In the genomic region with DNA sequence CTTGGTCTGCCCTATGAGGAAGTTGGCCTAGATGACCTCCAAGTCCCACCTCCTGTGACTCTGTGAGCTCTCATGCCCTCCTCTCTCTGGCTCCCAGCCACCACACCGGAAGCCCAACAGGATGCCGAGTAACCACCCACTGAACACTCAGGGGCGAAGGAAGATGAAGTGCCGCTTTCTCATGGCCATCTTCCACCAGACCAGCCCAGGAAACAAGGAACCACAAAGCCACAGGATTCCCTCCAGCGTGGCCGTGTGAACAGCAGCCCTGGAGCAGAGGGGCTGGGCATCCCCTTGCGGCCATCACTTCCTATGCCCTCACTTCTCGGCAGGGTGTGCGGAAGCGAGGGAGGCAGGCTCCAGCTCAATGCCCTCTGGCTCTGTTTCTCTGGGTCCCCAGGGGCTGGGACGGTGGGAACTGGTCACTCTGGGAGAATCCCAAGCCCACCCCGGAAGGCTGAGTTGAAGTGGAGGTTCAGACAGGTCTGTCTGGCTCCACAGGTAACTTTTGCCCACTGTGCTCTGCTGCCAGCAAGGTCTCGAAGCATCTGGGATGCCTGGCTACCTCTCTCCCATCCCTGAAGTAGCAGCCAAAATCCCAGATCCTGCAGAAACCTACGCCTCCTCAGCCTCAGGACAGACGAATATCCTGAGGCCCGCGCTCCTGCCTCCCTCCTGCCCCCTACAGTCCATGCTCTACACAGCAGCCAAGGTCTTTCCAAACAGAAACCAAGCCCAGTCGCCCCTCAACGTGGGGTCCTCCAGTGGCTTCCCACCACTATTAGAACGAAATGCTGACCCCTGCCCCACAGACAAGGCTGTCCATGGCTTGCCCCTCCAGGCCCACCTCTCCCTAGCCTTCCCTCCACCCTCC, we compare ENCODE assay signal across 8 cellular contexts. TPM values are rescaled to one million over a fixed set of nuclear protein-coding genes. Genes with fewer than 3 reads are reported as not detected.
A peak's percentile ranks its signal among the peaks of the same experiment; 100 is the strongest.
DNase-seq lines count a peak whose midpoint lies in the region; ATAC-seq, FAIRE-seq and TF ChIP-seq lines count a peak whose summit lies in the region.

No MANE protein-coding gene starts in this region.

- intact Hi-C loops in activated T-helper 2 cell treated with anti-CD3 and anti-CD28 coated beads, Interferon-gamma antibody, Interleukin-2, Interleukin-4, amounts not matched to agents 10 μg/mL and 5 μg/mL and 100 μg/mL, durations not matched to agents 14 hours and 24 hours and 36 hours (cut with micrococcal nuclease): loop anchor here (1.0 kb wide), 3 partner anchors 9 to 41 kb away; no protein-coding TSS in a partner anchor
- intact Hi-C loops in ovary (cut with DNase I): loop anchor here in 2 of 4 donors (2.0 to 5.0 kb wide), 2 partner anchors 77 to 78 kb away; no protein-coding TSS in a partner anchor
- intact Hi-C loops in thyroid gland (cut with DNase I): no loop called here

- peak overlapping the region; percentile 56 for H3K4me3 ChIP-seq in AG04450 (ENCODE audit: low read depth, low read length)
- peak overlapping the region; percentile 25 to 30 for H3K4me3 ChIP-seq in foreskin fibroblast (ENCODE audit: low read depth in 1 of 2, low read length in 2 of 2)
- H3K4me3 ChIP-seq in ovary: peak overlapping the region; percentile 41
- peak overlapping the region in 1 of 3 donors; percentile 4 for H3K4me3 ChIP-seq in thyroid gland (replicated peaks in 1 of 3)

- H3K27me3 Mint-ChIP-seq in activated T-helper 2 cell treated with anti-CD3 and anti-CD28 coated beads, Interferon-gamma antibody, Interleukin-2, Interleukin-4, amounts not matched to agents 10 μg/mL and 5 μg/mL and 100 μg/mL, durations not matched to agents 14 hours and 24 hours and 36 hours (ENCODE audit: low read depth): no peaks in the 10 kb centered on the region

- CTCF ChIA-PET in AG04450 (lab: Charles Lee): interaction anchor here (0.6 to 2.4 kb wide), 15 partner anchors 10 to 209 kb away, joined by 3 to 22 read pairs (median 4); no protein-coding TSS in a partner anchor

- peak overlapping the region; percentile 91 for H3K27ac Mint-ChIP-seq in activated T-helper 2 cell treated with anti-CD3 and anti-CD28 coated beads, Interferon-gamma antibody, Interleukin-2, Interleukin-4, amounts not matched to agents 10 μg/mL and 5 μg/mL and 100 μg/mL, durations not matched to agents 14 hours and 24 hours and 36 hours

- H3K4me1 Mint-ChIP-seq in activated T-helper 2 cell treated with anti-CD3 and anti-CD28 coated beads, Interferon-gamma antibody, Interleukin-2, Interleukin-4, amounts not matched to agents 10 μg/mL and 5 μg/mL and 100 μg/mL, durations not matched to agents 14 hours and 24 hours and 36 hours (ENCODE audit: low read depth): peaks cover 60% of the 10 kb centered on the region

- no peaks in the 10 kb centered on the region for H3K27me3 ChIP-seq in AG04450 (ENCODE audit: control insufficient read depth, insufficient read depth, low read length)
- H3K27me3 ChIP-seq in ovary: no peaks in the 10 kb centered on the region
- no peaks in the 10 kb centered on the region for H3K27me3 ChIP-seq in thyroid gland

- TF ChIP-seq EP300 in ovary (IDR thresholded peaks at IDR 0.05): no peak

- DNase-seq in AG04450 (ENCODE audit: low read depth, low spot score) (no peak), RCC 7860 (ENCODE audit: low spot score) (peak; percentile 95), foreskin fibroblast (peak; percentile 89), ovary (peak; percentile 68 to 83 (median 79)), thyroid gland (peak; percentile 90 to 91)
- peak; percentile 79 for DNase-seq in activated T-helper 2 cell treated with anti-CD3 and anti-CD28 coated beads, Interferon-gamma antibody, Interleukin-2, Interleukin-4, amounts not matched to agents 10 μg/mL and 5 μg/mL and 100 μg/mL, durations not matched to agents 14 hours and 24 hours and 36 hours (ENCODE audit: low spot score)

- POLR2A ChIA-PET in AG04450 (lab: Yijun Ruan, JAX): interaction anchor here (0.7 to 1.4 kb wide), 3 partner anchors 73 to 216 kb away, joined by 3 read pairs; no protein-coding TSS in a partner anchor

- H3K36me3 ChIP-seq in ovary: no peaks in the 10 kb centered on the region
- H3K36me3 ChIP-seq in thyroid gland: no peaks in the 10 kb centered on the region

- peak; percentile 93 for FAIRE-seq in RCC 7860 (lab: Jason Lieb, UNC)

- H3K4me3 Mint-ChIP-seq in activated T-helper 2 cell treated with anti-CD3 and anti-CD28 coated beads, Interferon-gamma antibody, Interleukin-2, Interleukin-4, amounts not matched to agents 10 μg/mL and 5 μg/mL and 100 μg/mL, durations not matched to agents 14 hours and 24 hours and 36 hours (ENCODE audit: low read depth): peak overlapping the region; percentile 80

- peaks cover 40% of the 10 kb centered on the region for H3K36me3 Mint-ChIP-seq in activated T-helper 2 cell treated with anti-CD3 and anti-CD28 coated beads, Interferon-gamma antibody, Interleukin-2, Interleukin-4, amounts not matched to agents 10 μg/mL and 5 μg/mL and 100 μg/mL, durations not matched to agents 14 hours and 24 hours and 36 hours (ENCODE audit: low read depth)

- H3K9me3 ChIP-seq in AG04450 (ENCODE audit: control insufficient read depth, insufficient read depth, low read length) (no peaks in the 10 kb centered on the region), ovary (no peaks in the 10 kb centered on the region), thyroid gland (no peaks in the 10 kb centered on the region)

- peaks cover 56% of the 10 kb centered on the region for H3K4me1 ChIP-seq in ovary (ENCODE audit: insufficient read depth)
- peaks cover 75 to 94% of the 10 kb centered on the region in 2 donors for H3K4me1 ChIP-seq in thyroid gland

- TF ChIP-seq CTCF in AG04450 (IDR thresholded peaks at IDR 0.05; ENCODE audit: low read depth, low read length) (peak; percentile 93), foreskin fibroblast (IDR thresholded peaks at IDR 0.05; ENCODE audit: low read depth, low read length) (peak; percentile 83), ovary (IDR thresholded peaks at IDR 0.05) (peak; percentile 82 to 87 (median 82)), thyroid gland (IDR thresholded peaks at IDR 0.05) (peak; percentile 53 to 74 (median 72))

- whole genome bisulfite sequencing in ovary, 3 donors: 14 to 23% (median 17%) methylated on average over 20 of the region's 20 CpGs
- WGBS in thyroid gland, 2 donors: 9 to 28% methylated on average over 16 to 20 of the region's 20 CpGs

- H3K9me3 Mint-ChIP-seq in activated T-helper 2 cell treated with anti-CD3 and anti-CD28 coated beads, Interferon-gamma antibody, Interleukin-2, Interleukin-4, amounts not matched to agents 10 μg/mL and 5 μg/mL and 100 μg/mL, durations not matched to agents 14 hours and 24 hours and 36 hours: no peaks in the 10 kb centered on the region

- peak; percentile 82 for ATAC-seq in GM18861 (IDR thresholded peaks at IDR 0.05; ENCODE audit: unreplicated experiment)
- peak; percentile 70 for ATAC-seq in HG03108 (IDR thresholded peaks at IDR 0.05; ENCODE audit: unreplicated experiment)

- H3K27ac ChIP-seq in AG04450 (ENCODE audit: low read depth, low read length) (peak overlapping the region; percentile 79), ovary (peak overlapping the region; percentile 81 to 92), thyroid gland (peak overlapping the region; percentile 91 to 95 (median 94))

- TF ChIP-seq POLR2A in ovary (IDR thresholded peaks at IDR 0.05): no peak
- TF ChIP-seq POLR2A in thyroid gland (IDR thresholded peaks at IDR 0.05): no peak

RNA-seq across cellular contexts. Expression of a gene that starts 44.2 kb away (rescaled TPM):
- 145 and 161 TPM in 2 replicates for polyA plus RNA-seq in AG04450 (2011; rRNA removed)
- 84.2 and 92.4 TPM in 2 replicates for polyA minus RNA-seq in AG04450 (2011; rRNA and poly(A)+ RNA removed)
- 94.1 and 97.0 TPM in 2 replicates for total RNA-seq in activated T-helper 2 cell treated with anti-CD3 and anti-CD28 coated beads, Interferon-gamma antibody, Interleukin-2, Interleukin-4, amounts not matched to agents 10 μg/mL and 5 μg/mL and 100 μg/mL, durations not matched to agents 14 hours and 24 hours and 36 hours
- total RNA-seq in ovary: 100 to 1,000 TPM in 4 of 7 donors, 10 to 100 TPM in 3; 37.3 to 183 (median 119) TPM
- 100 to 1,000 TPM in 1 of 2 donors, 10 to 100 TPM in 1; 84.0 to 313 TPM for polyA plus RNA-seq in ovary
- 100 to 1,000 TPM in 2 of 4 donors, 10 to 100 TPM in 2; 74.5 to 146 (median 97.2) TPM for total RNA-seq in thyroid gland
